18 cellular contexts compared by ENCODE assay signal in the genomic region with DNA sequence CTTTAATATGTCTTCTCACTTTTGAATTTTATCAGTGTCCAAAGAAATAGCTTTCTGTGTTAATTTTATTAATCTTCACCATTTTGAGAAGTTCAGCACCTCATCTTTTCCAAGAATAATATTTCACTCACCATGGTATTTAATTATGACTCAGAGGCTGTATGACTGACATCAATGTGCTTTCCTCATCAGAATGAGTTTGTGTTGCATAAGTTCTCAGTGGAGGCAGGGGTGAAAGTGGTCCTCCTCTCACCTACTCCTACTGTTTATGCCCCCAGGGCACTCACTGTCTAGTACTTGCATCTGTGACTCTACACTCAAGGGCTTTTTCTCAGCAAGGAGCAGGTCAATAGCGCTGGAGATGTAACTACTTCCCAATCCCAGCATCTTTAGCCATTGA.
DNase-seq lines count a peak whose midpoint lies in the region; ATAC-seq and TF ChIP-seq lines count a peak whose summit lies in the region.
"Had no signal": no experiment of that assay in that cellular context is flagged by ENCODE, and none has a peak within 500 bp of the region (broad histone marks: within the 10 kb centered on the region; RNA-seq: fewer than 3 reads in every experiment).

No MANE protein-coding gene starts in this region.

- DNase-seq in NCI-H345 (lab: John Stamatoyannopoulos, UW) (peak; percentile 2), NCI-H345 treated with DMSO at 0.1 percent for 48 hours (lab: John Stamatoyannopoulos, UW; ENCODE audit: unreplicated experiment) (no peak), astrocyte of the spinal cord (ENCODE audit: low read depth, low spot score) (peak; percentile 36), foreskin keratinocyte (peak in 1 of 2 donors; percentile 55), aorta (no peak), NCI-H526 treated with DMSO at 0.1 percent for 48 hours (lab: John Stamatoyannopoulos, UW) (no peak), colonic mucosa (no peak)
- no peak for DNase-seq in activated naive CD8-positive, alpha-beta T cell treated with anti-CD3 and anti-CD28 coated beads for 36 hours
- DNase-seq: 8988T, DND-41, left ventricle myocardium inferior, NCI-H1048, posterior cingulate gyrus, T-helper 17 cell had no signal

- TF ChIP-seq CTCF in astrocyte of the spinal cord (IDR thresholded peaks at IDR 0.05; ENCODE audit: low read depth, low read length) (no peak), foreskin keratinocyte (conservative IDR thresholded peaks at IDR 0.05) (no peak), colonic mucosa (IDR thresholded peaks at IDR 0.05) (no peak)

- H3K27me3 Mint-ChIP-seq in activated naive CD8-positive, alpha-beta T cell treated with anti-CD3 and anti-CD28 coated beads for 36 hours, result no peaks in the 10 kb centered on the region
- H3K27me3 Mint-ChIP-seq: T-helper 17 cell had no signal

- H3K27ac ChIP-seq in foreskin keratinocyte, result no peak overlapping the region
- no peak overlapping the region for H3K27ac ChIP-seq in aorta (ENCODE audit: low read depth in 1 of 2, low read length in 2 of 2)
- H3K27ac ChIP-seq in colonic mucosa, result no peak overlapping the region
- H3K27ac ChIP-seq: left ventricle myocardium inferior, tibial nerve had no signal

- 55 to 82% methylated on average over 1 of the region's 1 CpG for WGBS in aorta, 2 donors

- intact Hi-C loops in aorta (cut with DNase I), result no loop called here
- intact Hi-C loops in colonic mucosa (cut with DNase I), result no loop called here

- H3K36me3 ChIP-seq in aorta (ENCODE audit: control insufficient read depth in 1 of 2, insufficient read depth in 2 of 2, low read length in 1 of 2) (no peaks in the 10 kb centered on the region), colonic mucosa (no peaks in the 10 kb centered on the region)
- H3K36me3 ChIP-seq: left ventricle myocardium inferior, tibial nerve had no signal

- peaks cover 4% of the 10 kb centered on the region for H3K9me3 Mint-ChIP-seq in activated naive CD8-positive, alpha-beta T cell treated with anti-CD3 and anti-CD28 coated beads for 36 hours

- in situ Hi-C loops in astrocyte of the spinal cord (cut with HindIII; ENCODE audit: low sequenced_read_pairs), result no loop called here

- no peaks in the 10 kb centered on the region for H3K4me1 Mint-ChIP-seq in activated naive CD8-positive, alpha-beta T cell treated with anti-CD3 and anti-CD28 coated beads for 36 hours
- H3K4me1 Mint-ChIP-seq: T-helper 17 cell had no signal

- H3K36me3 Mint-ChIP-seq in activated naive CD8-positive, alpha-beta T cell treated with anti-CD3 and anti-CD28 coated beads for 36 hours, result no peaks in the 10 kb centered on the region

- H3K9ac ChIP-seq in colonic mucosa (ENCODE audit: low read depth in 2 of 2, low read length in 2 of 2), result no peak overlapping the region

- H3K4me3 ChIP-seq in astrocyte of the spinal cord (ENCODE audit: low read depth, low read length) (no peak overlapping the region), aorta (ENCODE audit: low read length in 2 of 2) (no peak overlapping the region), colonic mucosa (no peak overlapping the region)
- H3K4me3 ChIP-seq: left ventricle myocardium inferior, smooth muscle cell, tibial nerve had no signal

- H3K9me3 ChIP-seq in aorta (ENCODE audit: control insufficient read depth, low read length), result no peaks in the 10 kb centered on the region
- H3K9me3 ChIP-seq in colonic mucosa, result no peaks in the 10 kb centered on the region
- H3K9me3 ChIP-seq: left ventricle myocardium inferior, tibial nerve had no signal

- peak; percentile 69 for ATAC-seq in foreskin keratinocyte
- ATAC-seq in aorta (ENCODE audit: low FRiP score), result peak; percentile 38
- ATAC-seq: activated CD4-positive, CD25-positive, alpha-beta regulatory T cell treated with anti-CD3 and anti-CD28 coated beads, Interleukin-2, amount 50 U/mL, for 24 hours; T-helper 17 cell had no signal

- no peak overlapping the region for H3K27ac Mint-ChIP-seq in activated naive CD8-positive, alpha-beta T cell treated with anti-CD3 and anti-CD28 coated beads for 36 hours
- H3K27ac Mint-ChIP-seq: activated T-helper 2 cell treated with anti-CD3 and anti-CD28 coated beads, Interferon-gamma antibody, Interleukin-2, Interleukin-4, amounts not matched to agents 10 μg/mL and 5 μg/mL and 100 μg/mL, durations not matched to agents 14 hours and 24 hours and 36 hours; T-helper 17 cell had no signal

- no peak overlapping the region for H3K4me3 Mint-ChIP-seq in activated naive CD8-positive, alpha-beta T cell treated with anti-CD3 and anti-CD28 coated beads for 36 hours
- H3K4me3 Mint-ChIP-seq: T-helper 17 cell had no signal

- H3K4me1 ChIP-seq in foreskin keratinocyte (no peaks in the 10 kb centered on the region), aorta (ENCODE audit: control insufficient read depth in 1 of 2, insufficient read depth in 2 of 2, low read length in 2 of 2) (peaks cover 0 to 3% of the 10 kb centered on the region in 2 donors), colonic mucosa (no peaks in the 10 kb centered on the region)
- H3K4me1 ChIP-seq: tibial nerve had no signal

- H3K27me3 ChIP-seq in foreskin keratinocyte (no peaks in the 10 kb centered on the region), aorta (ENCODE audit: control insufficient read depth in 1 of 2, insufficient read depth in 2 of 2, low read length in 1 of 2) (no peaks in the 10 kb centered on the region), colonic mucosa (no peaks in the 10 kb centered on the region)
- H3K27me3 ChIP-seq: tibial nerve had no signal

Comparison
In these comparisons a context has a peak if more than half of its experiments do, and no peak if none do; other contexts are left out.
1. DNase-seq: peak in NCI-H345 (single experiment) and astrocyte of the spinal cord (single experiment); none in NCI-H345 treated with DMSO at 0.1 percent for 48 hours (single experiment), aorta (0 of 2), NCI-H526 treated with DMSO at 0.1 percent for 48 hours (single experiment), colonic mucosa (single experiment) and activated naive CD8-positive, alpha-beta T cell treated with anti-CD3 and anti-CD28 coated beads for 36 hours (single experiment).